ENCODE assay signal across 27 cellular contexts in genomic region chr6:12263403-12263802, GRCh38.
"Had no signal": no experiment of that assay in that cellular context is flagged by ENCODE, and none has a peak within 500 bp of the region (broad histone marks: within the 10 kb centered on the region; RNA-seq: fewer than 3 reads in every experiment).

No MANE protein-coding gene starts in this region.

- H3K27ac ChIP-seq: heart right ventricle, lower lobe of right lung, neural progenitor cell, neutrophil, parathyroid adenoma, right atrium auricular region, right lobe of liver, suprapubic skin, thoracic aorta, tibial artery, upper lobe of left lung, vagina had no signal

- H3K36me3 ChIP-seq: heart right ventricle, lower lobe of right lung, neural progenitor cell, neutrophil, right atrium auricular region, right lobe of liver, suprapubic skin, thoracic aorta, tibial artery, upper lobe of left lung, vagina had no signal

- ATAC-seq: heart right ventricle; left lobe of liver; lower lobe of right lung; natural killer cell; right lobe of liver; stimulated activated naive B cell treated with anti-CD40 and anti-IgM and Interleukin-4, amounts not matched to agents 10 μg/mL and 1 μg/mL and 100 μg/mL, for 72 hours had no signal

- H3K4me1 ChIP-seq: lower lobe of right lung, neural progenitor cell, parathyroid adenoma, right atrium auricular region, right lobe of liver, suprapubic skin, tibial artery, vagina had no signal

- H3K79me2 ChIP-seq: hepatocyte, parathyroid adenoma had no signal

- H3K27ac Mint-ChIP-seq: naive B cell; natural killer cell; nephron progenitor cell; neural progenitor cell; stimulated activated naive B cell treated with anti-CD40 and anti-IgM and Interleukin-4, amounts not matched to agents 10 μg/mL and 1 μg/mL and 100 μg/mL, for 72 hours; stimulated activated naive CD8-positive, alpha-beta T cell treated with anti-CD3 and anti-CD28 coated beads, Interleukin-15, Interleukin-2, amounts not matched to agents 100 ng/mL and 50 ng/mL, for 24 hours had no signal

- H3K4me1 Mint-ChIP-seq: naive B cell, natural killer cell, neural progenitor cell had no signal

- H3K4me2 ChIP-seq: hepatocyte, neural progenitor cell had no signal

- H3K27me3 ChIP-seq: hepatocyte, neural progenitor cell, neutrophil, right atrium auricular region, right lobe of liver, suprapubic skin, tibial artery, upper lobe of left lung, vagina had no signal

- DNase-seq: heart right ventricle; islet precursor cell; lower lobe of right lung; mammary epithelial cell; mesenchymal stem cell; naive B cell; natural killer cell; nephron progenitor cell; occipital lobe; right lobe of liver; stimulated activated CD4-positive, alpha-beta T cell treated with anti-CD3 and anti-CD28 coated beads, Interleukin-12 subunit alpha, Interleukin-12 subunit beta, amount 100 ng/mL, for 4 hours; stimulated activated CD4-positive, alpha-beta T cell treated with anti-CD3 and anti-CD28 coated beads, Interleukin-15, amount 100 ng/mL, for 24 hours; stimulated activated CD4-positive, alpha-beta T cell treated with anti-CD3 and anti-CD28 coated beads, Interleukin-2, amount 100 ng/mL, for 24 hours; stimulated activated CD4-positive, alpha-beta T cell treated with anti-CD3 and anti-CD28 coated beads, Interleukin-4, amount 100 ng/mL, for 1 hour; stimulated activated naive B cell treated with anti-CD40 and anti-IgM and Interleukin-4, amounts not matched to agents 10 μg/mL and 1 μg/mL and 100 μg/mL, for 72 hours; tibial artery; upper lobe of left lung had no signal

- H3K36me3 Mint-ChIP-seq: naive B cell; natural killer cell; neural progenitor cell; stimulated activated naive B cell treated with anti-CD40 and anti-IgM and Interleukin-4, amounts not matched to agents 10 μg/mL and 1 μg/mL and 100 μg/mL, for 72 hours had no signal

- H3K9me3 Mint-ChIP-seq: natural killer cell; neural progenitor cell; stimulated activated naive B cell treated with anti-CD40 and anti-IgM and Interleukin-4, amounts not matched to agents 10 μg/mL and 1 μg/mL and 100 μg/mL, for 72 hours; stimulated activated naive CD8-positive, alpha-beta T cell treated with anti-CD3 and anti-CD28 coated beads, Interleukin-15, Interleukin-2, amounts not matched to agents 100 ng/mL and 50 ng/mL, for 24 hours had no signal

- H3K4me3 ChIP-seq: heart right ventricle, hepatocyte, lower lobe of right lung, neural progenitor cell, right atrium auricular region, right lobe of liver, suprapubic skin, thoracic aorta, tibial artery, upper lobe of left lung, vagina had no signal

- H3K9me3 ChIP-seq: heart right ventricle, lower lobe of right lung, neutrophil, right atrium auricular region, right lobe of liver, suprapubic skin, thoracic aorta, tibial artery, upper lobe of left lung, vagina had no signal

- H2AFZ ChIP-seq: hepatocyte, neural progenitor cell, parathyroid adenoma had no signal

- H3K4me3 Mint-ChIP-seq: naive B cell; natural killer cell; nephron progenitor cell; neural progenitor cell; stimulated activated naive B cell treated with anti-CD40 and anti-IgM and Interleukin-4, amounts not matched to agents 10 μg/mL and 1 μg/mL and 100 μg/mL, for 72 hours; stimulated activated naive CD8-positive, alpha-beta T cell treated with anti-CD3 and anti-CD28 coated beads, Interleukin-15, Interleukin-2, amounts not matched to agents 100 ng/mL and 50 ng/mL, for 24 hours had no signal

- H3K9ac ChIP-seq: neural progenitor cell, parathyroid adenoma had no signal
